Comparison of ENCODE assay signal across 29 cellular contexts in the genomic region with DNA sequence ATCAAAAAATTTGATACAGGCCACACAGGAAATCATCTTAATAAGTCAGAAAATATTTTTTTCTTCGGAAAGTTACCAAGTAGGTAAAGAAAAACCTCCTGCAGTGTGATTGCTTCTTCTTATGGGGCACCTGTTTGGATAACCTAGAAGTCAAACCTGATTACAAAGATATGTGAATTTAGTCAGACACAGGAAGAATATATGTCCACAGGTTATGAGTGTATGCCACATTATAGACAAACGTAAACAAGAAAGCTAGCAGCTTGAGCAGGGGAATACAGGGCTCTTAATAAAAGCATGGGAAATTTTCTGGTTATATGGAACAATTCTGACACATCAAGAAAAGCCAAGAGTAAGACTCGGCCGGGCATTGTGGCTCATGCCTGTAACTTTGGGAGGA. TPM values are rescaled to one million over a fixed set of nuclear protein-coding genes. Genes with fewer than 3 reads are reported as not detected.
DNase-seq lines count a peak whose midpoint lies in the region; ATAC-seq, FAIRE-seq and TF ChIP-seq lines count a peak whose summit lies in the region.
"Had no signal": no experiment of that assay in that cellular context is flagged by ENCODE, and none has a peak within 500 bp of the region (broad histone marks: within the 10 kb centered on the region; RNA-seq: fewer than 3 reads in every experiment).

No MANE protein-coding gene starts in this region.

- H2AFZ ChIP-seq in PC-3 (ENCODE audit: low read length) (no peak overlapping the region), endothelial cell of umbilical vein (ENCODE audit: low read depth, low read length) (no peak overlapping the region)

- no peak overlapping the region for H3K9ac ChIP-seq in PC-3 (ENCODE audit: low read length)
- no peak overlapping the region for H3K9ac ChIP-seq in SK-N-MC (ENCODE audit: insufficient read length)
- no peak overlapping the region for H3K9ac ChIP-seq in endothelial cell of umbilical vein (replicated peaks; ENCODE audit: extremely low read depth, insufficient read depth, low read length)
- H3K9ac ChIP-seq: BLaER1 had no signal

- no peak overlapping the region for H3K4me3 Mint-ChIP-seq in natural killer cell treated with Interleukin-12 subunit alpha and Interleukin-12 subunit beta and Interleukin-15 and Interleukin-18, amount 100 ng/mL, for 72 hours
- H3K4me3 Mint-ChIP-seq: CD14-positive monocyte; CD4-positive, alpha-beta T cell; CD8-positive, alpha-beta T cell had no signal

- peaks cover 40% of the 10 kb centered on the region for H3K4me1 ChIP-seq in PC-3 (ENCODE audit: insufficient read depth, low read length)
- peaks cover 19% of the 10 kb centered on the region for H3K4me1 ChIP-seq in endothelial cell of umbilical vein (ENCODE audit: control insufficient read depth, extremely low read depth, insufficient read depth, low read length)
- H3K4me1 ChIP-seq: BE2C, BLaER1, Caco-2 had no signal

- intact Hi-C loops in PC-3 (cut with micrococcal nuclease), result loop anchor here (5.0 kb wide), 1 partner anchor 33 kb away; no protein-coding TSS in a partner anchor
- intact Hi-C loops in endothelial cell of umbilical vein (cut with micrococcal nuclease), result no loop called here

- H3K4me1 Mint-ChIP-seq in natural killer cell treated with Interleukin-12 subunit alpha and Interleukin-12 subunit beta and Interleukin-15 and Interleukin-18, amount 100 ng/mL, for 72 hours (ENCODE audit: low read depth in 2 of 2), result no peaks in the 10 kb centered on the region
- H3K4me1 Mint-ChIP-seq: CD14-positive monocyte had no signal

- H3K9me3 ChIP-seq in PC-3 (ENCODE audit: low read length), result no peaks in the 10 kb centered on the region
- no peaks in the 10 kb centered on the region for H3K9me3 ChIP-seq in SK-N-MC (ENCODE audit: low read depth, low read length)
- no peaks in the 10 kb centered on the region for H3K9me3 ChIP-seq in endothelial cell of umbilical vein (replicated peaks; ENCODE audit: control insufficient read depth, insufficient read depth, low read length)
- H3K9me3 ChIP-seq: BE2C, Caco-2 had no signal

- DNase-seq in PC-3 (peak; percentile 61), SK-N-MC (ENCODE audit: low read depth, low spot score) (no peak), endothelial cell of umbilical vein (ENCODE audit: low read depth, low spot score) (peak; percentile 22), NCI-H1417 (lab: John Stamatoyannopoulos, UW) (no peak), D721Med (ENCODE audit: insufficient read length, low spot score) (no peak), CD1c-positive myeloid dendritic cell (ENCODE audit: extremely low spot score) (no peak)
- DNase-seq in natural killer cell treated with Interleukin-12 subunit alpha and Interleukin-12 subunit beta and Interleukin-15 and Interleukin-18, amount 100 ng/mL, for 72 hours (ENCODE audit: low spot score), result no peak
- DNase-seq: 8988T; ACHN; BE2C; C1 segment of cervical spinal cord; Caco-2; Calu3; CD4-positive, alpha-beta T cell; CD8-positive, alpha-beta T cell; DMS 273 treated with DMSO at 0.1 percent for 48 hours; DMS153; DMS53; DMS79; DND-41; EL; GDM1 had no signal

- H3K9me1 ChIP-seq in endothelial cell of umbilical vein (replicated peaks; ENCODE audit: control insufficient read depth, extremely low read depth, insufficient read depth, low read length), result no peaks in the 10 kb centered on the region

- H3K36me3 ChIP-seq in PC-3 (ENCODE audit: low read depth, low read length), result no peaks in the 10 kb centered on the region
- no peaks in the 10 kb centered on the region for H3K36me3 ChIP-seq in SK-N-MC (ENCODE audit: insufficient read depth, low read length)
- H3K36me3 ChIP-seq in endothelial cell of umbilical vein (ENCODE audit: control insufficient read depth in 2 of 2, extremely low read depth in 1 of 2, insufficient read depth in 2 of 2, low read length in 2 of 2), result no peaks in the 10 kb centered on the region
- H3K36me3 ChIP-seq: BE2C, BLaER1 had no signal

- H3K9me3 Mint-ChIP-seq in natural killer cell treated with Interleukin-12 subunit alpha and Interleukin-12 subunit beta and Interleukin-15 and Interleukin-18, amount 100 ng/mL, for 72 hours, result no peaks in the 10 kb centered on the region
- H3K9me3 Mint-ChIP-seq: CD4-positive, alpha-beta T cell had no signal

- H3K27me3 Mint-ChIP-seq in natural killer cell treated with Interleukin-12 subunit alpha and Interleukin-12 subunit beta and Interleukin-15 and Interleukin-18, amount 100 ng/mL, for 72 hours, result no peaks in the 10 kb centered on the region
- H3K27me3 Mint-ChIP-seq: CD4-positive, alpha-beta T cell had no signal

- no peaks in the 10 kb centered on the region for H3K9me2 ChIP-seq in PC-3 (replicated peaks; ENCODE audit: low read length)

- dilution Hi-C loops in endothelial cell of umbilical vein (cut with MboI; ENCODE audit: extremely low pct_ligation_motif_present, low sequenced_read_pairs), result no loop called here

- H3K4me2 ChIP-seq in PC-3 (ENCODE audit: low read length) (no peak overlapping the region), endothelial cell of umbilical vein (ENCODE audit: insufficient read depth, low read length) (no peak overlapping the region)
- H3K4me2 ChIP-seq: BLaER1 had no signal

- ATAC-seq in PC-3, result peak; percentile 31
- ATAC-seq in natural killer cell treated with Interleukin-12 subunit alpha and Interleukin-12 subunit beta and Interleukin-15 and Interleukin-18, amount 100 ng/mL, for 72 hours, result no peak
- ATAC-seq: CD8-positive, alpha-beta T cell; GM12878 had no signal

- no peak for TF ChIP-seq POLR2A in endothelial cell of umbilical vein (IDR thresholded peaks at IDR 0.05; ENCODE audit: low read depth, low read length)

- H3K27ac Mint-ChIP-seq in natural killer cell treated with Interleukin-12 subunit alpha and Interleukin-12 subunit beta and Interleukin-15 and Interleukin-18, amount 100 ng/mL, for 72 hours, result no peak overlapping the region
- H3K27ac Mint-ChIP-seq: CD14-positive monocyte; CD4-positive, alpha-beta T cell; CD8-positive, alpha-beta T cell had no signal

- H3K4me3 ChIP-seq in PC-3 (ENCODE audit: low read length), result no peak overlapping the region
- H3K4me3 ChIP-seq in SK-N-MC, result no peak overlapping the region
- H3K4me3 ChIP-seq in endothelial cell of umbilical vein (replicated peaks in 1 of 3; ENCODE audit: insufficient read depth in 1 of 3, low read depth in 1 of 3, low read length in 3 of 3), result no peak overlapping the region
- H3K4me3 ChIP-seq: BLaER1, GM12878 had no signal

- no peak for FAIRE-seq in endothelial cell of umbilical vein (lab: Jason Lieb, UNC)
- no peak for FAIRE-seq in D721Med (lab: Jason Lieb, UNC)
- FAIRE-seq: A204.1, GM12878, GM12892, GM18507, GM19239 had no signal

- POLR2A ChIA-PET in PC-3 (lab: Charles Lee; ENCODE audit: unreplicated experiment) (interaction anchor here (0.6 kb wide), 2 partner anchors 33 to 318 kb away, joined by 3 to 12 read pairs; no protein-coding TSS in a partner anchor), endothelial cell of umbilical vein (lab: Charles Lee) (interaction anchor here (0.7 kb wide), 1 partner anchor 607 kb away, joined by 4 read pairs; no protein-coding TSS in a partner anchor)

- no peaks in the 10 kb centered on the region for H3K36me3 Mint-ChIP-seq in natural killer cell treated with Interleukin-12 subunit alpha and Interleukin-12 subunit beta and Interleukin-15 and Interleukin-18, amount 100 ng/mL, for 72 hours
- H3K36me3 Mint-ChIP-seq: CD14-positive monocyte; CD8-positive, alpha-beta T cell had no signal

- TF ChIP-seq CTCF in PC-3 (conservative IDR thresholded peaks at IDR 0.05; ENCODE audit: low read depth, low read length) (no peak), endothelial cell of umbilical vein (IDR thresholded peaks at IDR 0.05; ENCODE audit: extremely low read depth in 1 of 2, insufficient read depth in 1 of 2, low read depth in 1 of 2, low read length in 2 of 2) (no peak), D721Med (IDR thresholded peaks at IDR 0.05; ENCODE audit: insufficient read depth, missing control alignments) (no peak)

- H4K20me1 ChIP-seq in PC-3 (ENCODE audit: low read length) (no peaks in the 10 kb centered on the region), endothelial cell of umbilical vein (replicated peaks; ENCODE audit: control insufficient read depth, extremely low read depth, insufficient read depth, low read length) (no peaks in the 10 kb centered on the region)
- H4K20me1 ChIP-seq: BLaER1 had no signal

- H3K79me2 ChIP-seq in PC-3 (ENCODE audit: low read length), result no peaks in the 10 kb centered on the region
- no peaks in the 10 kb centered on the region for H3K79me2 ChIP-seq in endothelial cell of umbilical vein (ENCODE audit: control insufficient read depth, insufficient read depth, low read length)

- H3K27ac ChIP-seq in PC-3 (ENCODE audit: low read length) (peak overlapping the region; percentile 13; the same call in 1 of the 2 replicates), SK-N-MC (peak overlapping the region; percentile 31; the same call in 1 of the 2 replicates), endothelial cell of umbilical vein (ENCODE audit: insufficient read depth, low read depth, low read length) (no peak overlapping the region)
- H3K27ac ChIP-seq: BLaER1 had no signal

- CTCF ChIA-PET in PC-3 (lab: Charles Lee) (no interaction called here), endothelial cell of umbilical vein (lab: Charles Lee) (interaction anchor here (1.0 kb wide), 2 partner anchors 15 to 27 kb away, joined by 3 to 4 read pairs; no protein-coding TSS in a partner anchor)

- BruUV-seq in PC-3 (replicated peaks; lab: Mats Ljungman, UMichigan), result no TSS peak
- no TSS peak for BruUV-seq in endothelial cell of umbilical vein (replicated peaks; lab: Mats Ljungman, UMichigan)

- no peaks in the 10 kb centered on the region for H3F3A ChIP-seq in PC-3 (ENCODE audit: low read length, unreplicated experiment)

- no peaks in the 10 kb centered on the region for H3K27me3 ChIP-seq in PC-3 (ENCODE audit: low read length)
- no peaks in the 10 kb centered on the region for H3K27me3 ChIP-seq in endothelial cell of umbilical vein (ENCODE audit: control insufficient read depth in 2 of 2, insufficient read depth in 2 of 2, low read length in 2 of 2)
- H3K27me3 ChIP-seq: BE2C, BLaER1 had no signal

TF ChIP-seq in endothelial cell of umbilical vein, 7 proteins besides CTCF, POLR2A, EP300 and RAD21 (continues in another document):
- no peak for TF ChIP-seq FOS (IDR thresholded peaks at IDR 0.05; ENCODE audit: borderline replicate concordance, insufficient read depth, low read length)
- TF ChIP-seq MYC (IDR thresholded peaks at IDR 0.05; ENCODE audit: low read depth, low read length), result no peak

RNA-seq across cellular contexts. Expression of gene MTCL1, which starts 35.8 kb away (rescaled TPM):
- 33.1 and 58.8 TPM in 2 replicates for total RNA-seq in PC-3 (2014; rRNA removed)
- 36.7 and 75.7 TPM in 2 replicates for total RNA-seq in endothelial cell of umbilical vein
- polyA plus RNA-seq in endothelial cell of umbilical vein, result 11.9 and 14.0 TPM in 2 replicates
- 9.9 and 12.7 TPM in 2 replicates for polyA plus RNA-seq in endothelial cell of umbilical vein (2011; cell fraction: cytosol; rRNA removed)
- 75.8 and 89.8 TPM in 2 replicates for polyA plus RNA-seq in endothelial cell of umbilical vein (2011; cell fraction: nucleus; rRNA removed)
- 41.8 and 46.2 TPM in 2 replicates for polyA plus RNA-seq in endothelial cell of umbilical vein (2012)
- 29.2 and 36.3 TPM in 2 replicates for polyA minus RNA-seq in endothelial cell of umbilical vein
- 14.4 TPM for polyA minus RNA-seq in endothelial cell of umbilical vein (2011; cell fraction: cytosol; rRNA and poly(A)+ RNA removed)
- 68.5 and 70.3 TPM in 2 replicates for polyA minus RNA-seq in endothelial cell of umbilical vein (2011; cell fraction: nucleus; rRNA and poly(A)+ RNA removed)
- under 1 TPM; 0.38 to 0.50 TPM for total RNA-seq in natural killer cell treated with Interleukin-12 subunit alpha and Interleukin-12 subunit beta and Interleukin-15 and Interleukin-18, amount 100 ng/mL, for 72 hours
- polyA plus RNA-seq: CD14-positive monocyte had no signal

Comparison
In these comparisons a context has a peak if more than half of its experiments do, and no peak if none do; other contexts are left out.
1. DNase-seq: peak in PC-3 (single experiment) and endothelial cell of umbilical vein (single experiment); none in SK-N-MC (single experiment), natural killer cell treated with Interleukin-12 subunit alpha and Interleukin-12 subunit beta and Interleukin-15 and Interleukin-18, amount 100 ng/mL, for 72 hours (single experiment), NCI-H1417 (0 of 3), D721Med (single experiment) and CD1c-positive myeloid dendritic cell (single experiment).
2. RNA of gene MTCL1, which starts 35.8 kb away (total RNA-seq): 36.7 to 75.7 TPM in endothelial cell of umbilical vein and 33.1 to 58.8 TPM in PC-3; 0.38 to 0.50 TPM in natural killer cell treated with Interleukin-12 subunit alpha and Interleukin-12 subunit beta and Interleukin-15 and Interleukin-18, amount 100 ng/mL, for 72 hours; every median in the first group is over 10 times any median in the second.